1 cellular context compared by ENCODE assay signal in the genomic region with DNA sequence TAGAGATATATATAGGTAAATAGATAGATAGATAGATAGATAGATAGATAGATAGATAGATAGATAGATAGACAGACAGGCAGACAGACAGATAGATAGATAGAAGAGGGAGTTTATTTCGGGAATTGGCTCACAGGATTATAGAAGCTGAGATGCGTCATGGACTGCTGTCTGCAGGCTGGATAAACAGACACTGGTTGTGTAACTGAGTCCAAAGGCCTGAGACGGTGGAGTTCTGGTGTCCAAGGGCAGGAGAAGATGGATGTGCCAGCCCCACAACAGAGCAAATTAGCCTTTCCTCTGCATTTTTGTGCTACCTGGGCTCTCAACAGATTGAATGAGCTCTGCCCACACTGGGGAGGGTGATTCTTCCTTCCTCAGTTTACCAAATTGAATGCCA.
TF ChIP-seq lines count a peak whose summit lies in the region.

No MANE protein-coding gene starts in this region.

TF ChIP-seq in liver, 16 proteins besides CTCF, POLR2A, EP300 and RAD21 (continued from another document):
- TF ChIP-seq FOXA2 (IDR thresholded peaks at IDR 0.05): peak; percentile 72
- peak; percentile 30 for TF ChIP-seq ZBTB33 (IDR thresholded peaks at IDR 0.05)
- TF ChIP-seq HNF4A (conservative IDR thresholded peaks at IDR 0.05): peak; percentile 96 to 97
- TF ChIP-seq EGR1 (IDR thresholded peaks at IDR 0.05; ENCODE audit: low read depth in 2 of 2): peak in 1 of 2 donors; percentile 35
- TF ChIP-seq NR2F2 (IDR thresholded peaks at IDR 0.05): no peak
- no peak for TF ChIP-seq TAF1 (conservative IDR thresholded peaks at IDR 0.05)
- TF ChIP-seq ATF3 (IDR thresholded peaks at IDR 0.05): peak; percentile 55
- peak; percentile 82 for TF ChIP-seq SP1 (IDR thresholded peaks at IDR 0.05)
- no peak for TF ChIP-seq GABPA (IDR thresholded peaks at IDR 0.05 in 1 of 2, conservative IDR thresholded peaks at IDR 0.05 in 1 of 2)
- TF ChIP-seq RXRA (IDR thresholded peaks at IDR 0.05): peak; percentile 77 to 90
